Comparison of ENCODE assay signal across 3 cellular contexts in the genomic region with DNA sequence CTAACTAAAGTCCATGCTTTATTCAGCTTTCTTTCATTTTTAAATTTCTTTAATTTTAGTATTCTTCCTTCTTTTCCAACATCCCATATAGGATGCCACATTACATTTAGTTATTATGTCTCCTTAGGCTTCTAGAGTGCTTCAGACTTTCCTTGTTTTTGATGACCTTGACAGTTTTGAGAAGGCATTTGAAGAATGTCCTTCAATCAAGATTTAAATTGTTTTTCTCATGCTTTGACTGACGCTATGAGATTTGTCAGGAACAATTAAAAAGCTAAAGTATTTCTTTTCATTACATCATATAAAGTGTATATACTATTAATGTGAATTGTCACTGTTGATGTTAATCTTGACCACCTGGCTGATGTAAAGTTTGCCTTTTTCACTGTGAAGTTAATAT.
TF ChIP-seq lines count a peak whose summit lies in the region.

No MANE protein-coding gene starts in this region.

TF ChIP-seq in IMR-90, 13 proteins besides CTCF, POLR2A, EP300 and RAD21 (continued from another document):
- TF ChIP-seq, protein P1, sequence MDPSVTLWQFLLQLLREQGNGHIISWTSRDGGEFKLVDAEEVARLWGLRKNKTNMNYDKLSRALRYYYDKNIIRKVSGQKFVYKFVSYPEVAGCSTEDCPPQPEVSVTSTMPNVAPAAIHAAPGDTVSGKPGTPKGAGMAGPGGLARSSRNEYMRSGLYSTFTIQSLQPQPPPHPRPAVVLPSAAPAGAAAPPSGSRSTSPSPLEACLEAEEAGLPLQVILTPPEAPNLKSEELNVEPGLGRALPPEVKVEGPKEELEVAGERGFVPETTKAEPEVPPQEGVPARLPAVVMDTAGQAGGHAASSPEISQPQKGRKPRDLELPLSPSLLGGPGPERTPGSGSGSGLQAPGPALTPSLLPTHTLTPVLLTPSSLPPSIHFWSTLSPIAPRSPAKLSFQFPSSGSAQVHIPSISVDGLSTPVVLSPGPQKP (IDR thresholded peaks at IDR 0.05; ENCODE audit: borderline replicate concordance, low read depth, low read length) = no peak

TF ChIP-seq in K562, 482 proteins besides CTCF, POLR2A, EP300 and RAD21 (continued from another document):
- TF ChIP-seq RBM22 (IDR thresholded peaks at IDR 0.05; ENCODE audit: low read depth, low read length, poor library complexity, severe bottlenecking) (no peak), RAD51 (IDR thresholded peaks at IDR 0.05; ENCODE audit: borderline replicate concordance, low read depth) (no peak), ZNF584 (CRISPR knock-in tag; IDR thresholded peaks at IDR 0.05; ENCODE audit: low read depth) (no peak), MAFG (tag; conservative IDR thresholded peaks at IDR 0.05) (0 out of 2 replicates have a peak, but pooled peaks have one; percentile 45), MAFK (IDR thresholded peaks at IDR 0.05; ENCODE audit: low read length) (peak; percentile 41; the same call in 1 of the 2 replicates), MAFF (IDR thresholded peaks at IDR 0.05; ENCODE audit: low read length) (peak; percentile 50), ZNF316 (IDR thresholded peaks at IDR 0.05) (peak; percentile 83), MLX (CRISPR knock-in tag; conservative IDR thresholded peaks at IDR 0.05) (no peak)

TF ChIP-seq in GM12891, 5 proteins besides CTCF, POLR2A, EP300 and RAD21 (continued from another document):
- TF ChIP-seq POLR2AphosphoS5 (IDR thresholded peaks at IDR 0.05; ENCODE audit: low read depth, low read length) = no peak
